1 cellular context compared by ENCODE assay signal in the genomic region with DNA sequence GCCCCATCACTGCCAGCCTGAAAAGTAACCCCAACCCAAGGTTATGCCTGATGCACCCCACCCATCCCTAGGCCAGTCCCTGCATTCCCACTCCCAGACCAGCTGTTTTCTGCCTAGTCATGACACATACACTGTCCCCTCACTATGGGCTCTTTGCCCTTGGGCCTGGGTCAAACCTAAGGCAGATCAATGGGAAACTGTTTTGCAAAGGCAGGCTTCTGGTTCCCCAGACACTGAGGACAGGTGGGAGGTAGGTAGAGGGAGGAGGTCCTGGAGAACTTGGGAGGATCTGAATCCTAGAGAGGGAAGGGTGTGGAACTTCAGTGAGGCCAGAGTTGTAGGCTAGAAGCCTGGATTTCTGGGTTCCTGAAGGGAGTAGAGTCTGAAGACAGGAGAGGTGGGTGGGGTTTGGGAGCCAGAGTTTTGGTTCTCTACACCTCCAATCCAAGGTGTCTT.
TF ChIP-seq lines count a peak whose summit lies in the region.

No MANE protein-coding gene starts in this region.

TF ChIP-seq in HepG2, 621 proteins besides CTCF, POLR2A, EP300 and RAD21 (continued from another document and continues in another):
- TF ChIP-seq ZNF562 (CRISPR knock-in tag; IDR thresholded peaks at IDR 0.05; ENCODE audit: borderline replicate concordance), result no peak
- TF ChIP-seq BATF2 (CRISPR knock-in tag; IDR thresholded peaks at IDR 0.05), result no peak; the same call in 1 of the 2 replicates
- no peak for TF ChIP-seq KLF13 (CRISPR knock-in tag; IDR thresholded peaks at IDR 0.05)
- no peak for TF ChIP-seq MAX (IDR thresholded peaks at IDR 0.05)
- no peak for TF ChIP-seq U2AF1 (optimal IDR thresholded peaks at IDR 0.05; ENCODE audit: low read depth, low read length)
- TF ChIP-seq, protein P1, sequence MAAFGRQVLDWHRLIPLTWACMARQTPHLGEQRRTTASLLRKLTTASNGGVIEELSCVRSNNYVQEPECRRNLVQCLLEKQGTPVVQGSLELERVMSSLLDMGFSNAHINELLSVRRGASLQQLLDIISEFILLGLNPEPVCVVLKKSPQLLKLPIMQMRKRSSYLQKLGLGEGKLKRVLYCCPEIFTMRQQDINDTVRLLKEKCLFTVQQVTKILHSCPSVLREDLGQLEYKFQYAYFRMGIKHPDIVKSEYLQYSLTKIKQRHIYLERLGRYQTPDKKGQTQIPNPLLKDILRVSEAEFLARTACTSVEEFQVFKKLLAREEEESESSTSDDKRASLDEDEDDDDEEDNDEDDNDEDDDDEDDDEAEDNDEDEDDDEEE (CRISPR knock-in tag; IDR thresholded peaks at IDR 0.05), result no peak
- no peak for TF ChIP-seq HOXA3 (CRISPR knock-in tag; IDR thresholded peaks at IDR 0.05)
- TF ChIP-seq STAG1 (CRISPR knock-in tag; IDR thresholded peaks at IDR 0.05), result no peak
- no peak for TF ChIP-seq ZNF343 (CRISPR knock-in tag; IDR thresholded peaks at IDR 0.05)
- TF ChIP-seq, protein P2, sequence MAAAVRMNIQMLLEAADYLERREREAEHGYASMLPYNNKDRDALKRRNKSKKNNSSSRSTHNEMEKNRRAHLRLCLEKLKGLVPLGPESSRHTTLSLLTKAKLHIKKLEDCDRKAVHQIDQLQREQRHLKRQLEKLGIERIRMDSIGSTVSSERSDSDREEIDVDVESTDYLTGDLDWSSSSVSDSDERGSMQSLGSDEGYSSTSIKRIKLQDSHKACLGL (CRISPR knock-in tag; IDR thresholded peaks at IDR 0.05), result no peak
- no peak for TF ChIP-seq ZKSCAN5 (CRISPR knock-in tag; IDR thresholded peaks at IDR 0.05)
- TF ChIP-seq ZNF530 (CRISPR knock-in tag; IDR thresholded peaks at IDR 0.05; ENCODE audit: low read depth), result no peak
- TF ChIP-seq YEATS2 (CRISPR knock-in tag; IDR thresholded peaks at IDR 0.05; ENCODE audit: borderline replicate concordance), result no peak
- TF ChIP-seq MLXIP (CRISPR knock-in tag; IDR thresholded peaks at IDR 0.05; ENCODE audit: borderline replicate concordance), result no peak
- TF ChIP-seq FOXK2 (IDR thresholded peaks at IDR 0.05), result no peak
- no peak for TF ChIP-seq MED13 (CRISPR knock-in tag; IDR thresholded peaks at IDR 0.05)
- 0 out of 2 replicates have a peak, but pooled peaks have one; percentile 8 for TF ChIP-seq ZNF263 (CRISPR knock-in tag; IDR thresholded peaks at IDR 0.05)
- TF ChIP-seq SKI (IDR thresholded peaks at IDR 0.05; ENCODE audit: partially characterized antibody), result no peak
- TF ChIP-seq NONO (IDR thresholded peaks at IDR 0.05), result no peak
- TF ChIP-seq NONO (CRISPR knock-in tag; conservative IDR thresholded peaks at IDR 0.05), result 0 out of 2 replicates have a peak, but pooled peaks have one; percentile 65
- TF ChIP-seq ZNF34 (CRISPR knock-in tag; IDR thresholded peaks at IDR 0.05; ENCODE audit: borderline replicate concordance), result peak; percentile 50; the same call in 1 of the 2 replicates
- TF ChIP-seq KLF6 (CRISPR knock-in tag; IDR thresholded peaks at IDR 0.05), result no peak
- TF ChIP-seq ZNF44 (CRISPR knock-in tag; IDR thresholded peaks at IDR 0.05), result no peak
- no peak for TF ChIP-seq ZNF17 (CRISPR knock-in tag; IDR thresholded peaks at IDR 0.05)
- TF ChIP-seq, protein P3, sequence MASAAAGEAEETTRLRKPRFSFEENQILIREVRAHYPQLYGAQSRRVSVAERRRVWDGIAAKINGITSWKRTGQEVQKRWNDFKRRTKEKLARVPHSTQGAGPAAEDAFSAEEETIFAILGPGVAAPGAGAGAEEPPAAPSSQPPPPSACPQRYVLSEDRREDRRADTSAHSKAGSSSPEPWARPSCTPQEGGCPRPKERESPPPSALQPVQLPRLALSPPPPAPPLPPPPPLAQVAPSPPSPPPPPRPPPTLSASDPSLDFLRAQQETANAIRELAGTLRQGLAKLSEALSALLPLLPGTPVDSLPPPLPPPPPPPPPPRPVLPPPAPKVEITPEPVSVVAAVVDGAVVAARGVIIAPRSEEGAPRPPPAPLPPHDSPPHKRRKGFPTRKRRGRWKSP (CRISPR knock-in tag; IDR thresholded peaks at IDR 0.05), result 0 out of 2 replicates have a peak, but pooled peaks have one; percentile 1
- TF ChIP-seq ZNF660 (CRISPR knock-in tag; IDR thresholded peaks at IDR 0.05; ENCODE audit: borderline replicate concordance, low read depth), result no peak
- TF ChIP-seq, protein P4, sequence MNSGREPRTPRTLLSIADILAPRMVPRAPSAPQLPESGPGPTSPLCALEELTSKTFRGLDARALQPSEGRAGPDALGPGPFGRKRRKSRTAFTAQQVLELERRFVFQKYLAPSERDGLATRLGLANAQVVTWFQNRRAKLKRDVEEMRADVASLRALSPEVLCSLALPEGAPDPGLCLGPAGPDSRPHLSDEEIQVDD (CRISPR knock-in tag; IDR thresholded peaks at IDR 0.05; ENCODE audit: borderline replicate concordance), result 0 out of 2 replicates have a peak, but pooled peaks have one; percentile 52
- TF ChIP-seq HDAC2 (CRISPR knock-in tag; IDR thresholded peaks at IDR 0.05), result no peak
- TF ChIP-seq ZFP36 (IDR thresholded peaks at IDR 0.05; ENCODE audit: borderline replicate concordance, low read depth, low read length, partially characterized antibody), result no peak
- no peak for TF ChIP-seq MTF2 (CRISPR knock-in tag; IDR thresholded peaks at IDR 0.05; ENCODE audit: borderline replicate concordance)
- TF ChIP-seq RBM39 (IDR thresholded peaks at IDR 0.05; ENCODE audit: low read depth, low read length, poor library complexity, severe bottlenecking), result no peak
- no peak for TF ChIP-seq ZNF777 (CRISPR knock-in tag; IDR thresholded peaks at IDR 0.05)
- TF ChIP-seq BRCA1 (CRISPR knock-in tag; IDR thresholded peaks at IDR 0.05), result no peak
- no peak for TF ChIP-seq DZIP1 (CRISPR knock-in tag; IDR thresholded peaks at IDR 0.05)
- no peak for TF ChIP-seq ZNF235 (CRISPR knock-in tag; IDR thresholded peaks at IDR 0.05; ENCODE audit: borderline replicate concordance)
- TF ChIP-seq ZNF572 (CRISPR knock-in tag; IDR thresholded peaks at IDR 0.05), result 0 out of 2 replicates have a peak, but pooled peaks have one; percentile 66
- TF ChIP-seq CENPX (CRISPR knock-in tag; IDR thresholded peaks at IDR 0.05), result no peak
- TF ChIP-seq TCF7L2 (IDR thresholded peaks at IDR 0.05; ENCODE audit: low read depth, low read length), result no peak
- TF ChIP-seq ZNF704 (CRISPR knock-in tag; IDR thresholded peaks at IDR 0.05; ENCODE audit: borderline replicate concordance), result peak; percentile 9; the same call in 1 of the 2 replicates
- no peak for TF ChIP-seq NR1H2 (CRISPR knock-in tag; IDR thresholded peaks at IDR 0.05; ENCODE audit: borderline replicate concordance, low read depth)
- no peak for TF ChIP-seq ZNF737 (CRISPR knock-in tag; IDR thresholded peaks at IDR 0.05; ENCODE audit: borderline replicate concordance)
- TF ChIP-seq ZNF878 (CRISPR knock-in tag; IDR thresholded peaks at IDR 0.05), result no peak
- no peak for TF ChIP-seq MEF2D (CRISPR knock-in tag; IDR thresholded peaks at IDR 0.05)
- peak; percentile 47; the same call in 1 of the 2 replicates for TF ChIP-seq ZSCAN25 (CRISPR knock-in tag; IDR thresholded peaks at IDR 0.05)
- no peak for TF ChIP-seq TMF1 (CRISPR knock-in tag; IDR thresholded peaks at IDR 0.05; ENCODE audit: low read depth)
- TF ChIP-seq, protein P5, sequence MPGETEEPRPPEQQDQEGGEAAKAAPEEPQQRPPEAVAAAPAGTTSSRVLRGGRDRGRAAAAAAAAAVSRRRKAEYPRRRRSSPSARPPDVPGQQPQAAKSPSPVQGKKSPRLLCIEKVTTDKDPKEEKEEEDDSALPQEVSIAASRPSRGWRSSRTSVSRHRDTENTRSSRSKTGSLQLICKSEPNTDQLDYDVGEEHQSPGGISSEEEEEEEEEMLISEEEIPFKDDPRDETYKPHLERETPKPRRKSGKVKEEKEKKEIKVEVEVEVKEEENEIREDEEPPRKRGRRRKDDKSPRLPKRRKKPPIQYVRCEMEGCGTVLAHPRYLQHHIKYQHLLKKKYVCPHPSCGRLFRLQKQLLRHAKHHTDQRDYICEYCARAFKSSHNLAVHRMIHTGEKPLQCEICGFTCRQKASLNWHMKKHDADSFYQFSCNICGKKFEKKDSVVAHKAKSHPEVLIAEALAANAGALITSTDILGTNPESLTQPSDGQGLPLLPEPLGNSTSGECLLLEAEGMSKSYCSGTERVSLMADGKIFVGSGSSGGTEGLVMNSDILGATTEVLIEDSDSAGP (CRISPR knock-in tag; IDR thresholded peaks at IDR 0.05; ENCODE audit: borderline replicate concordance), result 0 out of 2 replicates have a peak, but pooled peaks have one; percentile 27
- no peak for TF ChIP-seq ZNF781 (CRISPR knock-in tag; IDR thresholded peaks at IDR 0.05; ENCODE audit: borderline replicate concordance, not compliant biosample characterization)
- TF ChIP-seq ZNF326 (CRISPR knock-in tag; IDR thresholded peaks at IDR 0.05; ENCODE audit: borderline replicate concordance), result no peak
- TF ChIP-seq ZMYM3 (CRISPR knock-in tag; IDR thresholded peaks at IDR 0.05), result no peak
- TF ChIP-seq, protein P6, sequence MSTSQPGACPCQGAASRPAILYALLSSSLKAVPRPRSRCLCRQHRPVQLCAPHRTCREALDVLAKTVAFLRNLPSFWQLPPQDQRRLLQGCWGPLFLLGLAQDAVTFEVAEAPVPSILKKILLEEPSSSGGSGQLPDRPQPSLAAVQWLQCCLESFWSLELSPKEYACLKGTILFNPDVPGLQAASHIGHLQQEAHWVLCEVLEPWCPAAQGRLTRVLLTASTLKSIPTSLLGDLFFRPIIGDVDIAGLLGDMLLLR (CRISPR knock-in tag; IDR thresholded peaks at IDR 0.05), result 0 out of 2 replicates have a peak, but pooled peaks have one; percentile 11
- no peak for TF ChIP-seq ZNF800 (CRISPR knock-in tag; IDR thresholded peaks at IDR 0.05)
- peak in 1 of 2 experiments; percentile 57; a peak in 2 of 4 replicates for TF ChIP-seq MAFK (conservative IDR thresholded peaks at IDR 0.05 in 1 of 2, IDR thresholded peaks at IDR 0.05 in 1 of 2; ENCODE audit: low read length in 2 of 2)
- 0 out of 2 replicates have a peak, but pooled peaks have one; percentile 63 for TF ChIP-seq ZNF879 (CRISPR knock-in tag; IDR thresholded peaks at IDR 0.05)
- TF ChIP-seq ZNF891 (CRISPR knock-in tag; IDR thresholded peaks at IDR 0.05), result no peak
